ENCODE assay signal across 1 cellular context in the genomic region with DNA sequence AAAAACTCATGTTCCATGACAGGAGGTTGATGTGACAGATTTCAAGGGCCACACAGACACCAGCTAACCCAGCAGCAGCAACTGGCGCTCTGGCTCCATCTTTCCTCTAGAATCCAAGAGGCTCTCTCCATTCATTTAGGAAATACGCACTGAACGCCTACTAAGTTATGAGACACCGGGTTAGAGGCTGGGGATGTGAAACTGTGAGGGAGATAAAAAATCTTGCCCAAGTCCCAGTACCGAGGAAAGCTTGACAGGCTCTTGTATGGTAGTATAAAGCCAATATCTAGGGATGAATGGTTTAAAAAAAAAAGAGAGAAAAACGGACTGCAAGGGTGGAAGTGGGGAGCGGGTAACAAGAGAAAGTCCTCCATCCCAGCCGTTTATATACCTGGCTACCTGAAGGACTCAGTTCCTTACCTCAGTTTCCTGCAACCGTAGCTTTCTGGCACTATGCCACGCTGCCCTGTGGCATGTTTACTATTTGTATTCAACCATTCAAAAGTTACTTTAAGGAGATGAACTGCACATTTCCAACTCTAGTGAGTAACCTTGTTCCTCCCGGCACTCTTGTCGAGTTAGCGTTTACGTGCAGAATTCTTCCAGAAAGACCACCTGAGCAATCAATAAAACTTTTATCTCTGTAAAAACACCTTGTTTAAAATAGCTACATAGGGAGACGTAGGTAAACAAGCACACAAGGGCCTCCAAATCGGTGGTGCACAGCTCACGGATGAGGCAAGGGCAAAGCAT.
TF ChIP-seq lines count a peak whose summit lies in the region.

No MANE protein-coding gene starts in this region.

TF ChIP-seq in SK-N-SH, 30 proteins besides CTCF, POLR2A, EP300 and RAD21 (continued from another document):
- TF ChIP-seq, protein P1, sequence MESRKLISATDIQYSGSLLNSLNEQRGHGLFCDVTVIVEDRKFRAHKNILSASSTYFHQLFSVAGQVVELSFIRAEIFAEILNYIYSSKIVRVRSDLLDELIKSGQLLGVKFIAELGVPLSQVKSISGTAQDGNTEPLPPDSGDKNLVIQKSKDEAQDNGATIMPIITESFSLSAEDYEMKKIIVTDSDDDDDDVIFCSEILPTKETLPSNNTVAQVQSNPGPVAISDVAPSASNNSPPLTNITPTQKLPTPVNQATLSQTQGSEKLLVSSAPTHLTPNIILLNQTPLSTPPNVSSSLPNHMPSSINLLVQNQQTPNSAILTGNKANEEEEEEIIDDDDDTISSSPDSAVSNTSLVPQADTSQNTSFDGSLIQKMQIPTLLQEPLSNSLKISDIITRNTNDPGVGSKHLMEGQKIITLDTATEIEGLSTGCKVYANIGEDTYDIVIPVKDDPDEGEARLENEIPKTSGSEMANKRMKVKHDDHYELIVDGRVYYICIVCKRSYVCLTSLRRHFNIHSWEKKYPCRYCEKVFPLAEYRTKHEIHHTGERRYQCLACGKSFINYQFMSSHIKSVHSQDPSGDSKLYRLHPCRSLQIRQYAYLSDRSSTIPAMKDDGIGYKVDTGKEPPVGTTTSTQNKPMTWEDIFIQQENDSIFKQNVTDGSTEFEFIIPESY (IDR thresholded peaks at IDR 0.05; ENCODE audit: borderline replicate concordance, low read depth): no peak
- TF ChIP-seq NFIC (IDR thresholded peaks at IDR 0.05; ENCODE audit: borderline replicate concordance): no peak
- no peak for TF ChIP-seq RCOR1 (IDR thresholded peaks at IDR 0.05; ENCODE audit: low read length)
- TF ChIP-seq, protein P2, sequence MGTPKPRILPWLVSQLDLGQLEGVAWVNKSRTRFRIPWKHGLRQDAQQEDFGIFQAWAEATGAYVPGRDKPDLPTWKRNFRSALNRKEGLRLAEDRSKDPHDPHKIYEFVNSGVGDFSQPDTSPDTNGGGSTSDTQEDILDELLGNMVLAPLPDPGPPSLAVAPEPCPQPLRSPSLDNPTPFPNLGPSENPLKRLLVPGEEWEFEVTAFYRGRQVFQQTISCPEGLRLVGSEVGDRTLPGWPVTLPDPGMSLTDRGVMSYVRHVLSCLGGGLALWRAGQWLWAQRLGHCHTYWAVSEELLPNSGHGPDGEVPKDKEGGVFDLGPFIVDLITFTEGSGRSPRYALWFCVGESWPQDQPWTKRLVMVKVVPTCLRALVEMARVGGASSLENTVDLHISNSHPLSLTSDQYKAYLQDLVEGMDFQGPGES (IDR thresholded peaks at IDR 0.05; ENCODE audit: low read depth, low read length): no peak
- no peak for TF ChIP-seq MXI1 (IDR thresholded peaks at IDR 0.05; ENCODE audit: low read depth, low read length)
- no peak for TF ChIP-seq FOXM1 (IDR thresholded peaks at IDR 0.05; ENCODE audit: low read depth)
